Comparison of ENCODE assay signal across 8 cellular contexts in the genomic region with DNA sequence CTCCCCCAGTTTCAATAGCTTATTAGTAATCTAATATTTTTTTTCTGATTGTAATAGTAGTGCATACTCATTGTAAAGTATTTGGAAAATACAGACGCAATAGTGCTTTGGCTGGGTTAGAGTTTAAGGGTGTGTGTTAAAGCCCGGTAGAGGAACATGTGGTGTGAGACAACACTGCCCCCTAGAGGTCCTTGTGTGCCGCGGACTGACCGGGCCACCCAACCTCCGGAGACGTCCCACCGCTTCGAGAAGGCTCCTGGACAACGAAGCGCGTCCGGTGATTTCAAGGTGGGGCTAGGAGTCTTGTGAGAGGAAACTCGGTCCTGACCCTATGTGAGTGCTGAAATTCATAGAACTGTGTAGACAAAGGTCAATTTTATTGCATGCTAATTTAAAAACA.
DNase-seq lines count a peak whose midpoint lies in the region; ATAC-seq and TF ChIP-seq lines count a peak whose summit lies in the region.
"Not testable (repeated sequence)": the region's sequence is repeated elsewhere in the genome, so short reads cannot be mapped to it uniquely, and the experiment has no call there.

No MANE protein-coding gene starts in this region.

- intact Hi-C loops in activated naive CD4-positive, alpha-beta T cell treated with anti-CD3 and anti-CD28 coated beads for 36 hours (cut with micrococcal nuclease); Right ventricle myocardium superior (cut with DNase I); transverse colon (cut with DNase I; ENCODE audit: low total_unique reads): not testable (repeated sequence)

- H3K4me3 Mint-ChIP-seq in activated naive CD4-positive, alpha-beta T cell treated with anti-CD3 and anti-CD28 coated beads for 36 hours; neural crest cell: not testable (repeated sequence)

- not testable (repeated sequence) for H3K27me3 ChIP-seq in RWPE2 (ENCODE audit: insufficient read depth, poor library complexity, severe bottlenecking); transverse colon

- CTCF ChIA-PET in activated naive CD4-positive, alpha-beta T cell treated with anti-CD3 and anti-CD28 coated beads for 36 hours (lab: Charles Lee): not testable (repeated sequence)

- TF ChIP-seq EP300 in transverse colon (IDR thresholded peaks at IDR 0.05; ENCODE audit: low read depth): not testable (repeated sequence)

- peak; percentile 30 for DNase-seq in RWPE2 (ENCODE audit: low spot score)
- peak; percentile 6 for DNase-seq in activated naive CD4-positive, alpha-beta T cell treated with anti-CD3 and anti-CD28 coated beads for 36 hours
- DNase-seq in Right ventricle myocardium superior: peak; percentile 40
- peak; percentile 24 for DNase-seq in neural crest cell (ENCODE audit: low read depth, low spot score)
- peak; percentile 15 for DNase-seq in transverse colon

- H3K27ac ChIP-seq in RWPE2 (ENCODE audit: poor library complexity, severe bottlenecking); transverse colon: not testable (repeated sequence)

- TF ChIP-seq CTCF in RWPE2 (IDR thresholded peaks at IDR 0.05; ENCODE audit: poor library complexity, severe bottlenecking): peak; percentile 12
- peak; percentile 42 for TF ChIP-seq CTCF in neural crest cell (conservative IDR thresholded peaks at IDR 0.05)
- peak in 1 of 5 experiments; percentile 8 for TF ChIP-seq CTCF in transverse colon (IDR thresholded peaks at IDR 0.05)

- H3K4me1 ChIP-seq in RWPE2 (ENCODE audit: insufficient read depth, poor library complexity, severe bottlenecking); transverse colon: not testable (repeated sequence)

- H3K9me3 Mint-ChIP-seq in activated naive CD4-positive, alpha-beta T cell treated with anti-CD3 and anti-CD28 coated beads for 36 hours; neural crest cell: not testable (repeated sequence)

- not testable (repeated sequence) for TF ChIP-seq POLR2A in transverse colon (IDR thresholded peaks at IDR 0.05)

- not testable (repeated sequence) for H3K9me3 ChIP-seq in RWPE2 (ENCODE audit: severe bottlenecking); transverse colon

- in situ Hi-C loops in transverse colon (cut with MboI; ENCODE audit: low pct_ligation_motif_present in 1 of 4, low pct_unique_long_range_greater_than_20kb in 1 of 4, low sequenced_read_pairs in 3 of 4): not testable (repeated sequence)

- WGBS in transverse colon (ENCODE audit: low coverage in 1 of 2), 2 donors: 0% methylated on average over 8 of the region's 14 CpGs; no CpG with 5 or more reads in 1 of the 2 donors

- H3K27ac Mint-ChIP-seq in activated naive CD4-positive, alpha-beta T cell treated with anti-CD3 and anti-CD28 coated beads for 36 hours; neural crest cell (ENCODE audit: unreplicated experiment): not testable (repeated sequence)

- ATAC-seq in GM18520 (IDR thresholded peaks at IDR 0.05; ENCODE audit: unreplicated experiment) (peak; percentile 73), GM21576 (IDR thresholded peaks at IDR 0.05; ENCODE audit: unreplicated experiment) (peak; percentile 77), HG03095 (IDR thresholded peaks at IDR 0.05; ENCODE audit: unreplicated experiment) (peak; percentile 82), RWPE2 (ENCODE audit: low read depth) (peak; percentile 93), Right ventricle myocardium superior (ENCODE audit: poor library complexity) (peak; percentile 97)

- not testable (repeated sequence) for H3K36me3 ChIP-seq in RWPE2 (ENCODE audit: low read depth); transverse colon

- not testable (repeated sequence) for H3K27me3 Mint-ChIP-seq in activated naive CD4-positive, alpha-beta T cell treated with anti-CD3 and anti-CD28 coated beads for 36 hours (ENCODE audit: low read depth); neural crest cell (ENCODE audit: low read depth)

- not testable (repeated sequence) for H3K4me3 ChIP-seq in RWPE2 (ENCODE audit: severe bottlenecking); transverse colon

- not testable (repeated sequence) for H3K36me3 Mint-ChIP-seq in activated naive CD4-positive, alpha-beta T cell treated with anti-CD3 and anti-CD28 coated beads for 36 hours (ENCODE audit: low read depth); neural crest cell (ENCODE audit: low read depth)

- not testable (repeated sequence) for H3K4me1 Mint-ChIP-seq in activated naive CD4-positive, alpha-beta T cell treated with anti-CD3 and anti-CD28 coated beads for 36 hours (ENCODE audit: low read depth); neural crest cell
